8 cellular contexts compared by ENCODE assay signal in the genomic region with DNA sequence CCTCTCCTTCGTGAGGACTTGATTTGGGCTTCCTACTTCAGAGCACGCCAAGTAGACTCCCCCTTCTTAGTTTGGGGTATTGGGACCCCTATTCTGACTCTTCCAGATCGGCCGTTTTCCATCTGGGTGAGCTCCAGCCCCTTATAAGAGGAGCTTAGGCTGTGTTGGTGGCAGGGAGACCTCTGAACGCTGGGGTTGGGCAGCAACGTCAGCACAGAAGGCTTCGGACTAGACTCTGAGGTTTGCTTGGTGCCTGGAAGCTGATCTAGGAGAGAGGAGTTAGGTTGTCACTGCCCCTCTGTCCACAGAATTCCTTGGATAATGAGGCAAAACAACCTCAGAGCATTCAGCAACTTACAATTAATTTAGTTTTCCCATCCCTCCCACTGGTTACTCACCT.
"Had no signal": no experiment of that assay in that cellular context is flagged by ENCODE, and none has a peak within 500 bp of the region (broad histone marks: within the 10 kb centered on the region; RNA-seq: fewer than 3 reads in every experiment).

No MANE protein-coding gene starts in this region.

- H3K9ac ChIP-seq: KMS-11 had no signal

- ATAC-seq: GM23338 had no signal

- H3K27ac ChIP-seq: KMS-11 had no signal

- H3K4me3 ChIP-seq: GM23338 had no signal

- H2AFZ ChIP-seq: GM23338 had no signal

- DNase-seq: H9, HCEC 1CT, KBM-7 had no signal

- H3K4me2 ChIP-seq: GM23338, KMS-11 had no signal

- FAIRE-seq: H1, H54, HTR-8/SVneo had no signal
